8 cellular contexts compared by ENCODE assay signal in genomic region chr1:31372961-31373896, GRCh38. TPM values are rescaled to one million over a fixed set of nuclear protein-coding genes. Genes with fewer than 3 reads are reported as not detected.
DNase-seq lines count a peak whose midpoint lies in the region; ATAC-seq and TF ChIP-seq lines count a peak whose summit lies in the region.

Gene FABP3, minus strand, starts transcription at chr1:31373076. Its CDS starts 62 bp downstream, at chr1:31373014.

- no peaks in the 10 kb centered on the region for H3K36me3 ChIP-seq in PC-3 (ENCODE audit: low read depth, low read length)

- H3K36me3 Mint-ChIP-seq in activated naive CD4-positive, alpha-beta T cell treated with anti-CD3 and anti-CD28 coated beads, Interleukin-2, amount 10 ng/mL, durations not matched to agents 7 days and 5 days, result no peaks in the 10 kb centered on the region

- no peaks in the 10 kb centered on the region for H3F3A ChIP-seq in PC-3 (ENCODE audit: low read length, unreplicated experiment)

- POLR2A ChIA-PET in PC-3 (lab: Charles Lee; ENCODE audit: unreplicated experiment), result interaction anchor here (0.5 to 0.6 kb wide), 3 partner anchors 12 to 650 kb away, joined by 4 to 17 read pairs (median 14); partner anchors contain the start of genes MATN1 and PEF1

- CTCF ChIA-PET in activated naive CD4-positive, alpha-beta T cell treated with anti-CD3 and anti-CD28 coated beads, Interleukin-2, amount 10 ng/mL, durations not matched to agents 7 days and 5 days (lab: Charles Lee), result interaction anchor here (1.1 to 2.1 kb wide), 5 partner anchors 12 to 176 kb away, joined by 4 to 11 read pairs (median 4); no protein-coding TSS in a partner anchor
- CTCF ChIA-PET in PC-3 (lab: Charles Lee), result interaction anchor here (0.6 to 1.8 kb wide), 6 partner anchors 21 to 1106 kb away, joined by 3 to 22 read pairs (median 5); no protein-coding TSS in a partner anchor

- H3K79me2 ChIP-seq in PC-3 (ENCODE audit: low read length), result no peaks in the 10 kb centered on the region

- peaks cover 38% of the 10 kb centered on the region for H3K4me1 ChIP-seq in PC-3 (ENCODE audit: insufficient read depth, low read length)

- H3K9me3 Mint-ChIP-seq in activated naive CD4-positive, alpha-beta T cell treated with anti-CD3 and anti-CD28 coated beads, Interleukin-2, amount 10 ng/mL, durations not matched to agents 7 days and 5 days, result no peaks in the 10 kb centered on the region

- H3K4me3 ChIP-seq in PC-3 (ENCODE audit: low read length), result peak within 1 kb of the TSS; percentile 60
- H3K4me3 ChIP-seq in iPS-11a (ENCODE audit: low read depth, low read length), result peak within 1 kb of the TSS; percentile 49

- H3K9me2 ChIP-seq in PC-3 (replicated peaks; ENCODE audit: low read length), result no peaks in the 10 kb centered on the region

- no peaks in the 10 kb centered on the region for H3K9me3 ChIP-seq in PC-3 (ENCODE audit: low read length)

- peak within 1 kb of the TSS; percentile 86 for H2AFZ ChIP-seq in PC-3 (ENCODE audit: low read length)

- H3K27ac ChIP-seq in PC-3 (ENCODE audit: low read length), result peak within 1 kb of the TSS; percentile 6; the same call in 1 of the 2 replicates

- H3K27ac Mint-ChIP-seq in activated naive CD4-positive, alpha-beta T cell treated with anti-CD3 and anti-CD28 coated beads, Interleukin-2, amount 10 ng/mL, durations not matched to agents 7 days and 5 days, result peak within 1 kb of the TSS; percentile 65

- intact Hi-C loops in PC-3 (cut with micrococcal nuclease), result no loop called here

- no peak for TF ChIP-seq CTCF in PC-3 (conservative IDR thresholded peaks at IDR 0.05; ENCODE audit: low read depth, low read length)

- H3K27me3 ChIP-seq in PC-3 (ENCODE audit: low read length), result no peaks in the 10 kb centered on the region

- peak within 1 kb of the TSS; percentile 39 for H3K9ac ChIP-seq in PC-3 (ENCODE audit: low read length)

- H3K27me3 Mint-ChIP-seq in activated naive CD4-positive, alpha-beta T cell treated with anti-CD3 and anti-CD28 coated beads, Interleukin-2, amount 10 ng/mL, durations not matched to agents 7 days and 5 days, result peaks cover 24% of the 10 kb centered on the region

- peak within 1 kb of the TSS; percentile 70 for H3K4me3 Mint-ChIP-seq in activated naive CD4-positive, alpha-beta T cell treated with anti-CD3 and anti-CD28 coated beads, Interleukin-2, amount 10 ng/mL, durations not matched to agents 7 days and 5 days

- ATAC-seq in PC-3, result peak; percentile 65
- ATAC-seq in GM21390 (IDR thresholded peaks at IDR 0.05; ENCODE audit: unreplicated experiment), result no peak

- peaks cover 13% of the 10 kb centered on the region for H3K4me1 Mint-ChIP-seq in activated naive CD4-positive, alpha-beta T cell treated with anti-CD3 and anti-CD28 coated beads, Interleukin-2, amount 10 ng/mL, durations not matched to agents 7 days and 5 days

- H4K20me1 ChIP-seq in PC-3 (ENCODE audit: low read length), result no peaks in the 10 kb centered on the region

- DNase-seq in activated naive CD4-positive, alpha-beta T cell treated with anti-CD3 and anti-CD28 coated beads, Interleukin-2, amount 10 ng/mL, durations not matched to agents 7 days and 5 days, result peak; percentile 49
- DNase-seq in activated naive CD4-positive, alpha-beta T cell (lab: John Stamatoyannopoulos, UW), result no peak
- DNase-seq in PC-3, result peak; percentile 46
- peak; percentile 21 for DNase-seq in brain pericyte (ENCODE audit: low read depth, low spot score)
- peak; percentile 70 for DNase-seq in putamen (ENCODE audit: low spot score)
- no peak for DNase-seq in NCI-H2196 (lab: John Stamatoyannopoulos, UW; ENCODE audit: unreplicated experiment)

- BruUV-seq in PC-3 (replicated peaks; lab: Mats Ljungman, UMichigan), result TSS peak; percentile 46

- H3K4me2 ChIP-seq in PC-3 (ENCODE audit: low read length), result peak within 1 kb of the TSS; percentile 95

RNA-seq across cellular contexts. Expression of gene FABP3, which starts in this region (rescaled TPM):
- 0.40 TPM in 1 of 2 replicates, not detected in the other for total RNA-seq in PC-3 (2014; rRNA removed)

Comparison
In these comparisons a context has a peak if more than half of its experiments do, and no peak if none do; other contexts are left out.
1. DNase-seq: peak in activated naive CD4-positive, alpha-beta T cell treated with anti-CD3 and anti-CD28 coated beads, Interleukin-2, amount 10 ng/mL, durations not matched to agents 7 days and 5 days (single experiment), brain pericyte (single experiment) and putamen (single experiment); none in activated naive CD4-positive, alpha-beta T cell (0 of 4) and NCI-H2196 (single experiment).
2. Peak in DNase-seq, ATAC-seq, H3K4me3 ChIP-seq, H3K27ac ChIP-seq, H3K9ac ChIP-seq and H3K4me2 ChIP-seq in PC-3; RNA of the gene not detected or under 1 TPM.